1 cellular context compared by ENCODE assay signal in genomic region chr2:17166506-17166905, GRCh38.
TF ChIP-seq lines count a peak whose summit lies in the region.

No MANE protein-coding gene starts in this region.

TF ChIP-seq in WTC11, 78 proteins besides CTCF, POLR2A, EP300 and RAD21 (continued from another document):
- TF ChIP-seq AFF4 (CRISPR knock-in tag; IDR thresholded peaks at IDR 0.05; ENCODE audit: borderline replicate concordance) (no peak), ATF1 (CRISPR knock-in tag; IDR thresholded peaks at IDR 0.05) (no peak), CREB1 (CRISPR knock-in tag; IDR thresholded peaks at IDR 0.05) (no peak), ATF3 (CRISPR knock-in tag; conservative IDR thresholded peaks at IDR 0.05) (no peak), STAT6 (CRISPR knock-in tag; conservative IDR thresholded peaks at IDR 0.05; ENCODE audit: low read depth) (no peak), ZBTB43 (CRISPR knock-in tag; IDR thresholded peaks at IDR 0.05) (no peak), ZNF396 (CRISPR knock-in tag; IDR thresholded peaks at IDR 0.05; ENCODE audit: borderline replicate concordance) (no peak)
